Comparison of ENCODE assay signal across 15 cellular contexts in genomic region chr19:30111456-30111855, GRCh38.
"Had no signal": no experiment of that assay in that cellular context is flagged by ENCODE, and none has a peak within 500 bp of the region (broad histone marks: within the 10 kb centered on the region; RNA-seq: fewer than 3 reads in every experiment).

No MANE protein-coding gene starts in this region.

- DNase-seq: activated CD4-positive, alpha-beta T cell treated with anti-CD3 and anti-CD28 coated beads for 4 hours; activated CD4-positive, alpha-beta T cell treated with anti-CD3 and anti-CD28 coated beads, Interleukin-2, amount 50 U/mL, for 48 hours; activated CD4-positive, CD25-positive, alpha-beta regulatory T cell; activated CD8-positive, alpha-beta memory T cell treated with anti-CD3 and anti-CD28 coated beads, Interleukin-2, amount 50 U/mL, for 48 hours; activated naive CD4-positive, alpha-beta T cell; activated naive CD8-positive, alpha-beta T cell treated with anti-CD3 and anti-CD28 coated beads for 36 hours; activated T-cell treated with anti-CD3 and anti-CD28 coated beads, Interleukin-2, amount 50 U/mL, for 4 hours; effector memory CD4-positive, alpha-beta T cell; glutamatergic neuron; hippocampal formation; nephron progenitor cell; stimulated activated CD4-positive, alpha-beta T cell treated with anti-CD3 and anti-CD28 coated beads, Interleukin-4, amount 100 ng/mL, for 24 hours; stimulated activated naive CD8-positive, alpha-beta T cell treated with anti-CD3 and anti-CD28 coated beads, Interleukin-15, Interleukin-2, amounts not matched to agents 100 U/mL and 50 U/mL, for 24 hours; T-helper 9 cell had no signal

- H3K9me3 ChIP-seq: breast epithelium had no signal

- ATAC-seq: activated T-cell treated with anti-CD3 and anti-CD28 coated beads, Interleukin-2, amount 50 U/mL, for 4 hours; stimulated activated naive CD8-positive, alpha-beta T cell treated with anti-CD3 and anti-CD28 coated beads, Interleukin-15, Interleukin-2, amounts not matched to agents 100 U/mL and 50 U/mL, for 24 hours had no signal

- H3K27ac ChIP-seq: breast epithelium had no signal

- H3K36me3 ChIP-seq: breast epithelium had no signal

- H3K4me1 ChIP-seq: breast epithelium had no signal

- H3K4me3 ChIP-seq: breast epithelium had no signal
